In genomic region chr1:167634435-167634834, GRCh38 we compare ENCODE assay signal across 17 cellular contexts. TPM values are rescaled to one million over a fixed set of nuclear protein-coding genes. Genes with fewer than 3 reads are reported as not detected.
DNase-seq lines count a peak whose midpoint lies in the region; ATAC-seq and TF ChIP-seq lines count a peak whose summit lies in the region.
"Had no signal": no experiment of that assay in that cellular context is flagged by ENCODE, and none has a peak within 500 bp of the region (broad histone marks: within the 10 kb centered on the region; RNA-seq: fewer than 3 reads in every experiment).

No MANE protein-coding gene starts in this region.

- in situ Hi-C loops in gastrocnemius medialis (cut with MboI; ENCODE audit: low sequenced_read_pairs in 4 of 4), result no loop called here

- ATAC-seq in activated T-helper 17 cell treated with anti-CD3 and anti-CD28 coated beads, Interleukin-2, amount 50 U/mL, for 72 hours (replicated peaks), result no peak
- ATAC-seq in gastrocnemius medialis (no peak), GM19467 (IDR thresholded peaks at IDR 0.05; ENCODE audit: unreplicated experiment) (no peak)
- ATAC-seq: Panc1 had no signal

- H3K27ac Mint-ChIP-seq in activated T-cell treated with anti-CD3 and anti-CD28 coated beads, Interleukin-2, amount 50 U/mL, for 24 hours, result peak overlapping the region; percentile 94
- H3K27ac Mint-ChIP-seq in activated T-helper 17 cell treated with anti-CD3 and anti-CD28 coated beads, Interleukin-2, amount 50 U/mL, for 72 hours, result peak overlapping the region; percentile 99

- intact Hi-C loops in gastrocnemius medialis (cut with DNase I; ENCODE audit: low total_unique reads), result loop anchor here (2.0 kb wide), 1 partner anchor 50 kb away; no protein-coding TSS in a partner anchor

- H3K9me3 Mint-ChIP-seq in activated T-cell treated with anti-CD3 and anti-CD28 coated beads, Interleukin-2, amount 50 U/mL, for 24 hours, result no peaks in the 10 kb centered on the region
- H3K9me3 Mint-ChIP-seq in activated T-helper 17 cell treated with anti-CD3 and anti-CD28 coated beads, Interleukin-2, amount 50 U/mL, for 72 hours, result no peaks in the 10 kb centered on the region

- no peaks in the 10 kb centered on the region for H3K27me3 Mint-ChIP-seq in activated T-cell treated with anti-CD3 and anti-CD28 coated beads, Interleukin-2, amount 50 U/mL, for 24 hours
- H3K27me3 Mint-ChIP-seq in activated T-helper 17 cell treated with anti-CD3 and anti-CD28 coated beads, Interleukin-2, amount 50 U/mL, for 72 hours, result no peaks in the 10 kb centered on the region

- H3K4me1 ChIP-seq in gastrocnemius medialis, result peaks cover 53 to 74% of the 10 kb centered on the region in 2 donors

- no peaks in the 10 kb centered on the region for H3K9me3 ChIP-seq in gastrocnemius medialis

- no peaks in the 10 kb centered on the region for H3K27me3 ChIP-seq in gastrocnemius medialis

- no peak overlapping the region for H3K4me3 Mint-ChIP-seq in activated T-cell treated with anti-CD3 and anti-CD28 coated beads, Interleukin-2, amount 50 U/mL, for 24 hours
- peak overlapping the region; percentile 98 for H3K4me3 Mint-ChIP-seq in activated T-helper 17 cell treated with anti-CD3 and anti-CD28 coated beads, Interleukin-2, amount 50 U/mL, for 72 hours

- H3K36me3 ChIP-seq in gastrocnemius medialis, result no peaks in the 10 kb centered on the region
- H3K36me3 ChIP-seq: brain microvascular endothelial cell had no signal

- peak overlapping the region; percentile 90 to 96 (median 92) for H3K27ac ChIP-seq in gastrocnemius medialis
- H3K27ac ChIP-seq: brain microvascular endothelial cell, epithelial cell of prostate had no signal

- H3K4me3 ChIP-seq in LNCaP clone FGC (ENCODE audit: low read depth, low read length), result no peak overlapping the region
- no peak overlapping the region for H3K4me3 ChIP-seq in gastrocnemius medialis

- no peak for DNase-seq in activated T-cell treated with anti-CD3 and anti-CD28 coated beads, Interleukin-2, amount 50 U/mL, for 24 hours
- no peak for DNase-seq in activated T-cell treated with anti-CD3 and anti-CD28 coated beads, Interleukin-2, amount 50 U/mL, for 1 hour
- DNase-seq in LNCaP clone FGC (ENCODE audit: low read depth), result peak; percentile 25
- DNase-seq in gastrocnemius medialis, result no peak
- no peak for DNase-seq in hippocampal formation (lab: John Stamatoyannopoulos, UW)
- DNase-seq in NCI-H2196 (lab: John Stamatoyannopoulos, UW; ENCODE audit: unreplicated experiment), result no peak
- DNase-seq: activated T-cell treated with anti-CD3 and anti-CD28 coated beads for 4 hours; brain microvascular endothelial cell; hypothalamus; KBM-7; mammary epithelial cell; stimulated activated CD8-positive, alpha-beta memory T cell treated with anti-CD3 and anti-CD28 coated beads, Interleukin-4, amount 100 ng/mL, for 48 hours had no signal

- TF ChIP-seq CTCF in LNCaP clone FGC (IDR thresholded peaks at IDR 0.05; ENCODE audit: control insufficient read depth, extremely low read depth, insufficient read depth), result no peak
- TF ChIP-seq CTCF in gastrocnemius medialis (IDR thresholded peaks at IDR 0.05 in 4 of 5, conservative IDR thresholded peaks at IDR 0.05 in 1 of 5), result no peak

- H3K4me1 Mint-ChIP-seq in activated T-cell treated with anti-CD3 and anti-CD28 coated beads, Interleukin-2, amount 50 U/mL, for 24 hours (ENCODE audit: low read depth), result peaks cover 84% of the 10 kb centered on the region
- H3K4me1 Mint-ChIP-seq in activated T-helper 17 cell treated with anti-CD3 and anti-CD28 coated beads, Interleukin-2, amount 50 U/mL, for 72 hours, result peaks cover 55% of the 10 kb centered on the region

- peaks cover 74% of the 10 kb centered on the region for H3K36me3 Mint-ChIP-seq in activated T-cell treated with anti-CD3 and anti-CD28 coated beads, Interleukin-2, amount 50 U/mL, for 24 hours (ENCODE audit: low read depth)
- H3K36me3 Mint-ChIP-seq in activated T-helper 17 cell treated with anti-CD3 and anti-CD28 coated beads, Interleukin-2, amount 50 U/mL, for 72 hours (ENCODE audit: low read depth), result peaks cover 82% of the 10 kb centered on the region

- no peak for TF ChIP-seq POLR2A in gastrocnemius medialis (IDR thresholded peaks at IDR 0.05)

RNA-seq across cellular contexts. Expression of gene RCSD1, which starts 4.4 kb away (rescaled TPM):
- 10 to 100 TPM; 69.0 to 75.5 TPM for total RNA-seq in activated T-helper 17 cell treated with anti-CD3 and anti-CD28 coated beads, Interleukin-2, amount 50 U/mL, for 72 hours
- 10 to 100 TPM in 1 of 4 donors, 1 to 10 TPM in 3; 6.0 to 14.8 (median 7.5) TPM for total RNA-seq in gastrocnemius medialis
- total RNA-seq: G401 had no signal

Comparison
In these comparisons a context has a peak if more than half of its experiments do, and no peak if none do; other contexts are left out.
1. RNA of gene RCSD1, which starts 4.4 kb away (total RNA-seq): 69.0 to 75.5 TPM in activated T-helper 17 cell treated with anti-CD3 and anti-CD28 coated beads, Interleukin-2, amount 50 U/mL, for 72 hours; 6.0 to 14.8 TPM in gastrocnemius medialis; every median in the first group is over 4 times any median in the second.